In genomic region chr1:170461362-170461761, GRCh38 we compare ENCODE assay signal across 1 cellular context.
TF ChIP-seq lines count a peak whose summit lies in the region.

No MANE protein-coding gene starts in this region.

TF ChIP-seq in IMR-90, 13 proteins besides CTCF, POLR2A, EP300 and RAD21 (continued from another document):
- no peak for TF ChIP-seq CEBPB (IDR thresholded peaks at IDR 0.05; ENCODE audit: low read depth, low read length)
- TF ChIP-seq MAZ (IDR thresholded peaks at IDR 0.05; ENCODE audit: borderline replicate concordance, low read depth, low read length): no peak
- TF ChIP-seq MAFK (IDR thresholded peaks at IDR 0.05; ENCODE audit: low read depth, low read length): no peak
- no peak for TF ChIP-seq MXI1 (IDR thresholded peaks at IDR 0.05; ENCODE audit: borderline replicate concordance, low read depth, low read length)
- TF ChIP-seq RCOR1 (IDR thresholded peaks at IDR 0.05; ENCODE audit: insufficient replicate concordance, low read length): no peak
- TF ChIP-seq ELK1 (IDR thresholded peaks at IDR 0.05; ENCODE audit: borderline replicate concordance, low read depth, low read length): no peak
- TF ChIP-seq CHD1 (IDR thresholded peaks at IDR 0.05; ENCODE audit: low read depth, low read length): no peak
- no peak for TF ChIP-seq USF2 (IDR thresholded peaks at IDR 0.05; ENCODE audit: low read depth, low read length)
- no peak for TF ChIP-seq RFX5 (IDR thresholded peaks at IDR 0.05; ENCODE audit: low read depth, low read length)
- TF ChIP-seq FOS (IDR thresholded peaks at IDR 0.05; ENCODE audit: low read depth, low read length): no peak
- no peak for TF ChIP-seq SMC3 (IDR thresholded peaks at IDR 0.05; ENCODE audit: low read depth, low read length)
